9 cellular contexts compared by ENCODE assay signal in genomic region chr9:35829764-35830096, GRCh38. TPM values are rescaled to one million over a fixed set of nuclear protein-coding genes. Genes with fewer than 3 reads are reported as not detected.
DNase-seq lines count a peak whose midpoint lies in the region; ATAC-seq, FAIRE-seq and TF ChIP-seq lines count a peak whose summit lies in the region.
"Had no signal": no experiment of that assay in that cellular context is flagged by ENCODE, and none has a peak within 500 bp of the region (broad histone marks: within the 10 kb centered on the region; RNA-seq: fewer than 3 reads in every experiment).

No MANE protein-coding gene starts in this region.

- H3K36me3 ChIP-seq in OCI-LY3 (replicated peaks; ENCODE audit: low read depth, low read length) (peaks cover under 1% of the 10 kb centered on the region), H1 (ENCODE audit: control insufficient read depth in 2 of 4, insufficient read depth in 4 of 4, low read length in 3 of 4) (no peaks in the 10 kb centered on the region)

- 58% methylated on average over 2 of the region's 2 CpGs; no CpG with 5 or more reads in 1 of the 2 experiments for WGBS in H1 (ENCODE audit: extremely low coverage in 1 of 2, insufficient coverage in 1 of 2, insufficient read length in 1 of 2, insufficient replicate concordance in 2 of 2, low coverage in 1 of 2, low lambda C conversion rate in 2 of 2, missing lambda C conversion rate in 1 of 2), 2 experiments

- H2BK15ac ChIP-seq in H1 (ENCODE audit: low read length): no peak overlapping the region

- H2BK5ac ChIP-seq in H1 (ENCODE audit: low read depth, low read length): no peak overlapping the region

- H2BK20ac ChIP-seq in H1 (ENCODE audit: low read length): no peak overlapping the region

- no peak overlapping the region for H3K4ac ChIP-seq in H1 (replicated peaks; ENCODE audit: insufficient read length, low read depth, low read length)

- H2BK12ac ChIP-seq in H1 (ENCODE audit: low read depth, low read length): no peak overlapping the region

- no peak overlapping the region for H3K56ac ChIP-seq in H1 (replicated peaks; ENCODE audit: insufficient read length, low read depth, low read length)

- no peak overlapping the region for H3K23ac ChIP-seq in H1 (ENCODE audit: insufficient read length)

- H4K91ac ChIP-seq in H1 (replicated peaks; ENCODE audit: insufficient read length, low read length): no peak overlapping the region

- H3K9me3 ChIP-seq in CD4-positive, alpha-beta T cell (ENCODE audit: control insufficient read depth, low read length): no peaks in the 10 kb centered on the region
- no peaks in the 10 kb centered on the region for H3K9me3 ChIP-seq in OCI-LY3 (ENCODE audit: insufficient read depth, low read length)
- H3K9me3 ChIP-seq in H1 (ENCODE audit: insufficient read depth in 2 of 2, low read depth in 1 of 2, low read length in 1 of 2): no peaks in the 10 kb centered on the region

- ATAC-seq in CD4-positive, alpha-beta T cell (ENCODE audit: poor library complexity): no peak
- no peak for ATAC-seq in HG03378 (IDR thresholded peaks at IDR 0.05; ENCODE audit: unreplicated experiment)

- 0 out of 2 replicates have a peak, but pooled peaks cover 3% of the 10 kb centered on the region for H3K79me2 ChIP-seq in OCI-LY3 (ENCODE audit: low read length)
- no peaks in the 10 kb centered on the region for H3K79me2 ChIP-seq in H1 (ENCODE audit: control insufficient read depth in 1 of 2, insufficient read depth in 2 of 2, low read length in 2 of 2)

- H3K18ac ChIP-seq in H1 (ENCODE audit: extremely low read depth, low read length): no peak overlapping the region

- no peak overlapping the region for H3K14ac ChIP-seq in H1 (ENCODE audit: insufficient read length)

- TF ChIP-seq EP300 in H1 (IDR thresholded peaks at IDR 0.05; ENCODE audit: borderline replicate concordance in 1 of 2, low read depth in 2 of 2, low read length in 2 of 2): no peak

- POLR2A ChIA-PET in CD4-positive, alpha-beta T cell (lab: Charles Lee): interaction anchor here (0.6 to 1.8 kb wide), 4 partner anchors 14 to 183 kb away, joined by 5 to 14 read pairs (median 6); partner anchors contain the start of genes HINT2 and SPAG8
- POLR2A ChIA-PET in H1 (lab: Charles Lee; ENCODE audit: partially characterized antibody): interaction anchor here (2.2 to 2.7 kb wide), 2 partner anchors 16 to 38 kb away, joined by 6 to 13 read pairs; partner anchors contain the start of genes HINT2 and NPR2

- no peak for TF ChIP-seq CTCF in CD4-positive, alpha-beta T cell (IDR thresholded peaks at IDR 0.05)
- no peak for TF ChIP-seq CTCF in OCI-LY3 (IDR thresholded peaks at IDR 0.05; ENCODE audit: low read depth, low read length)
- no peak for TF ChIP-seq CTCF in H1 (IDR thresholded peaks at IDR 0.05; ENCODE audit: control extremely low read depth in 1 of 3, insufficient read depth in 1 of 3, low read depth in 1 of 3, low read length in 3 of 3)
- no peak for TF ChIP-seq CTCF in osteocyte (IDR thresholded peaks at IDR 0.05)

- no peak for TF ChIP-seq RAD21 in H1 (IDR thresholded peaks at IDR 0.05 in 1 of 2, conservative IDR thresholded peaks at IDR 0.05 in 1 of 2; ENCODE audit: low read depth in 2 of 2, low read length in 2 of 2)

- intact Hi-C loops in CD4-positive, alpha-beta T cell (cut with DNase I, micrococcal nuclease): loop anchor here (1.0 to 5.0 kb wide), 6 partner anchors 14 to 222 kb away; partner anchors contain the start of genes CCDC107 (in 1 of the 2), HINT2 (in 1 of the 2), RMRP (in 1 of the 2) and SPAG8 (in 1 of the 2)

- peak overlapping the region; percentile 83 for H3K27ac Mint-ChIP-seq in CD4-positive, alpha-beta T cell
- peak overlapping the region; percentile 87 for H3K27ac Mint-ChIP-seq in osteocyte (ENCODE audit: unreplicated experiment)

- H2BK120ac ChIP-seq in H1 (replicated peaks; ENCODE audit: low read depth, low read length): no peak overlapping the region

- H3K4me3 Mint-ChIP-seq in CD4-positive, alpha-beta T cell: peak overlapping the region; percentile 89
- H3K4me3 Mint-ChIP-seq in osteocyte (ENCODE audit: unreplicated experiment): peak overlapping the region; percentile 83

- H2AK5ac ChIP-seq in H1 (ENCODE audit: low read depth, low read length): no peak overlapping the region

- CTCF ChIA-PET in CD4-positive, alpha-beta T cell (lab: Charles Lee): interaction anchor here (1.3 to 1.8 kb wide), 2 partner anchors 39 to 53 kb away, joined by 5 to 7 read pairs; no protein-coding TSS in a partner anchor
- CTCF ChIA-PET in H1 (lab: Charles Lee; ENCODE audit: partially characterized antibody): interaction anchor here (5.6 to 10.6 kb wide), 3 partner anchors 18 to 50 kb away, joined by 62 to 115 read pairs (median 78); partner anchors contain the start of genes HINT2 and SPAG8

- peak overlapping the region; percentile 82 for H3K9ac ChIP-seq in OCI-LY3 (ENCODE audit: low read length)
- H3K9ac ChIP-seq in H1 (replicated peaks in 1 of 4; ENCODE audit: extremely low read depth in 1 of 4, low read depth in 3 of 4, low read length in 3 of 4): peak overlapping the region in 2 of 4 experiments; percentile 34 to 50; a peak in 2 of 7 replicates

- H4K5ac ChIP-seq in H1 (ENCODE audit: insufficient read length, low read depth, low read length): no peak overlapping the region

- H3K79me1 ChIP-seq in H1 (ENCODE audit: low read depth, low read length): no peaks in the 10 kb centered on the region

- no peak for TF ChIP-seq POLR2A in H1 (IDR thresholded peaks at IDR 0.05; ENCODE audit: control extremely low read depth in 1 of 2, low read depth in 2 of 2, low read length in 2 of 2)

- H3K27ac ChIP-seq in CD4-positive, alpha-beta T cell (ENCODE audit: low read depth, low read length): peak overlapping the region; percentile 47
- H3K27ac ChIP-seq in OCI-LY3 (ENCODE audit: low read length) (no peak overlapping the region), H1 (ENCODE audit: low read depth, low read length) (no peak overlapping the region)

- peaks cover 10% of the 10 kb centered on the region for H3K23me2 ChIP-seq in H1 (ENCODE audit: low read depth, low read length)

- H3K4me1 ChIP-seq in OCI-LY3 (ENCODE audit: low read length): peaks cover 47% of the 10 kb centered on the region
- H3K4me1 ChIP-seq in H1 (replicated peaks in 1 of 4; ENCODE audit: control insufficient read depth in 3 of 4, insufficient read depth in 4 of 4, low read length in 3 of 4): peaks cover 0 to 12% (median 6%) of the 10 kb centered on the region in 4 experiments; a peak in 6 of 7 replicates

- H2AFZ ChIP-seq in OCI-LY3 (ENCODE audit: low read depth, low read length) (no peak overlapping the region), H1 (ENCODE audit: low read length) (peak overlapping the region; percentile 31)

- FAIRE-seq in H1 (lab: Jason Lieb, UNC) (no peak), frontal cortex (lab: Jason Lieb, UNC) (no peak)
- FAIRE-seq: TTC549 had no signal

- no peak overlapping the region for H4K8ac ChIP-seq in H1 (ENCODE audit: extremely low read depth, insufficient read depth, low read length)

- H4K20me1 ChIP-seq in OCI-LY3 (ENCODE audit: insufficient read depth, low read length) (no peaks in the 10 kb centered on the region), H1 (replicated peaks in 1 of 2; ENCODE audit: control insufficient read depth in 1 of 2, insufficient read depth in 2 of 2, low read length in 2 of 2) (no peaks in the 10 kb centered on the region)

- peak overlapping the region; percentile 99 for H3K4me3 ChIP-seq in OCI-LY3 (ENCODE audit: low read length)
- peak overlapping the region; percentile 51 to 83 (median 68) for H3K4me3 ChIP-seq in H1 (ENCODE audit: extremely low read depth in 1 of 4, insufficient read depth in 2 of 4, low read depth in 3 of 4, low read length in 4 of 4)

- H3K9me3 Mint-ChIP-seq in CD4-positive, alpha-beta T cell: no peaks in the 10 kb centered on the region
- H3K9me3 Mint-ChIP-seq in osteocyte (ENCODE audit: unreplicated experiment): no peaks in the 10 kb centered on the region

- H3K4me1 Mint-ChIP-seq in CD4-positive, alpha-beta T cell (ENCODE audit: low read depth): peaks cover 44% of the 10 kb centered on the region
- peaks cover 35% of the 10 kb centered on the region for H3K4me1 Mint-ChIP-seq in osteocyte (ENCODE audit: unreplicated experiment)

- no peaks in the 10 kb centered on the region for H3K27me3 ChIP-seq in CD4-positive, alpha-beta T cell (ENCODE audit: control insufficient read depth, insufficient read depth, low read length)
- H3K27me3 ChIP-seq in OCI-LY3 (ENCODE audit: low read depth, low read length) (peaks cover 5% of the 10 kb centered on the region; the same call in 1 of the 2 replicates), H1 (replicated peaks in 1 of 4; ENCODE audit: control insufficient read depth in 3 of 4, extremely low read depth in 1 of 4, insufficient read depth in 3 of 4, low read length in 3 of 4) (no peaks in the 10 kb centered on the region)

- H3K4me2 ChIP-seq in OCI-LY3 (ENCODE audit: low read length) (peak overlapping the region; percentile 84), H1 (ENCODE audit: insufficient read depth in 1 of 2, low read depth in 2 of 2, low read length in 2 of 2) (peak overlapping the region; percentile 86 to 90)

- H3K36me3 Mint-ChIP-seq in CD4-positive, alpha-beta T cell (ENCODE audit: low read depth): no peaks in the 10 kb centered on the region
- H3K36me3 Mint-ChIP-seq in osteocyte (ENCODE audit: unreplicated experiment): no peaks in the 10 kb centered on the region

- no peaks in the 10 kb centered on the region for H3K27me3 Mint-ChIP-seq in CD4-positive, alpha-beta T cell
- H3K27me3 Mint-ChIP-seq in osteocyte (ENCODE audit: unreplicated experiment): no peaks in the 10 kb centered on the region

- DNase-seq in CD4-positive, alpha-beta T cell: no peak
- DNase-seq in H1 (ENCODE audit: low read depth in 1 of 2, low spot score in 2 of 2) (no peak), osteocyte (ENCODE audit: extremely low spot score, unreplicated experiment) (no peak), iPS-NIHi7 (ENCODE audit: extremely low spot score) (no peak), frontal cortex (ENCODE audit: low spot score in 2 of 2) (no peak), GM19240 (ENCODE audit: insufficient read length, low spot score) (no peak)

RNA-seq across cellular contexts. Expression of gene TMEM8B, which starts 0.7 kb away (rescaled TPM):
- total RNA-seq in CD4-positive, alpha-beta T cell: 1 to 10 TPM; 8.9 to 9.6 TPM
- 5.7 and 7.5 TPM in 2 replicates for total RNA-seq in H1 (2021; fragmentation: NEBNext Ultra II Directional; extraction: Animal tissue kit (Norgen Biotek cat#: 25700))
- 10.4 and 12.2 TPM in 2 replicates for polyA plus RNA-seq in H1 (2011; rRNA removed)
- 6.6 TPM for polyA plus RNA-seq in H1 (2011; cell fraction: cytosol; rRNA removed)
- polyA plus RNA-seq in H1 (2011; cell fraction: nucleus; rRNA removed): 19.8 TPM
- 4.6 to 7.4 TPM (median 6.1 TPM) in 4 replicates for polyA plus RNA-seq in H1 (2012, experiment 1 of 2)
- polyA plus RNA-seq in H1 (2012, experiment 2 of 2): 4.5 TPM
- 5.6 TPM for polyA plus RNA-seq in H1 (2013, experiment 1 of 2)
- polyA plus RNA-seq in H1 (2013, experiment 2 of 2): 5.2 TPM
- polyA minus RNA-seq in H1 (2011; rRNA and poly(A)+ RNA removed): 7.2 and 10.8 TPM in 2 replicates
- polyA minus RNA-seq in H1 (2011; cell fraction: cytosol; rRNA and poly(A)+ RNA removed): 5.6 TPM
- polyA minus RNA-seq in H1 (2011; cell fraction: nucleus; rRNA and poly(A)+ RNA removed): 12.8 TPM
- 25.6 and 29.9 TPM in 2 replicates for total RNA-seq in osteocyte
- total RNA-seq in frontal cortex: 4.1 TPM

RNA-seq across cellular contexts. Expression of gene FAM221B, which starts 1.2 kb away (rescaled TPM):
- total RNA-seq in CD4-positive, alpha-beta T cell: not detected
- not detected in 2 replicates for total RNA-seq in H1 (2021; fragmentation: NEBNext Ultra II Directional; extraction: Animal tissue kit (Norgen Biotek cat#: 25700))
- polyA plus RNA-seq in H1 (2011; rRNA removed): 0.03 TPM in 1 of 2 replicates, not detected in the other
- 0.06 TPM for polyA plus RNA-seq in H1 (2011; cell fraction: cytosol; rRNA removed)
- not detected for polyA plus RNA-seq in H1 (2011; cell fraction: nucleus; rRNA removed)
- 0.05 to 0.08 TPM in 2 of 4 replicates, not detected in the others for polyA plus RNA-seq in H1 (2012, experiment 1 of 2)
- polyA plus RNA-seq in H1 (2012, experiment 2 of 2): not detected
- polyA plus RNA-seq in H1 (2013, experiment 1 of 2): not detected
- polyA plus RNA-seq in H1 (2013, experiment 2 of 2): not detected
- polyA minus RNA-seq in H1 (2011; rRNA and poly(A)+ RNA removed): 0.09 TPM in 1 of 2 replicates, not detected in the other
- polyA minus RNA-seq in H1 (2011; cell fraction: cytosol; rRNA and poly(A)+ RNA removed): not detected
- polyA minus RNA-seq in H1 (2011; cell fraction: nucleus; rRNA and poly(A)+ RNA removed): not detected
- total RNA-seq in osteocyte: not detected in 2 replicates
- total RNA-seq in frontal cortex: not detected

RNA-seq across cellular contexts. Expression of gene HINT2, which starts 14.9 kb away (rescaled TPM):
- 10 to 100 TPM; 10.9 to 12.6 TPM for total RNA-seq in CD4-positive, alpha-beta T cell
- total RNA-seq in H1 (2021; fragmentation: NEBNext Ultra II Directional; extraction: Animal tissue kit (Norgen Biotek cat#: 25700)): 32.1 and 34.8 TPM in 2 replicates
- polyA plus RNA-seq in H1 (2011; rRNA removed): 51.2 and 62.1 TPM in 2 replicates
- polyA plus RNA-seq in H1 (2011; cell fraction: cytosol; rRNA removed): 45.5 TPM
- polyA plus RNA-seq in H1 (2011; cell fraction: nucleus; rRNA removed): 45.7 TPM
- 45.7 to 58.8 TPM (median 49.5 TPM) in 4 replicates for polyA plus RNA-seq in H1 (2012, experiment 1 of 2)
- polyA plus RNA-seq in H1 (2012, experiment 2 of 2): 85.6 TPM
- 40.1 TPM for polyA plus RNA-seq in H1 (2013, experiment 1 of 2)
- 43.9 TPM for polyA plus RNA-seq in H1 (2013, experiment 2 of 2)
- polyA minus RNA-seq in H1 (2011; rRNA and poly(A)+ RNA removed): 11.3 and 13.6 TPM in 2 replicates
- 4.0 TPM for polyA minus RNA-seq in H1 (2011; cell fraction: cytosol; rRNA and poly(A)+ RNA removed)
- 16.9 TPM for polyA minus RNA-seq in H1 (2011; cell fraction: nucleus; rRNA and poly(A)+ RNA removed)
- total RNA-seq in osteocyte (35.4 and 36.0 TPM in 2 replicates), frontal cortex (9.0 TPM)

RNA-seq across cellular contexts. Expression of gene SPAG8, which starts 17.7 kb away (rescaled TPM):
- 1 to 10 TPM in 1 of 2 experiments, under 1 TPM in 1; 0.81 to 1.3 TPM for total RNA-seq in CD4-positive, alpha-beta T cell
- 0.37 and 0.55 TPM in 2 replicates for total RNA-seq in H1 (2021; fragmentation: NEBNext Ultra II Directional; extraction: Animal tissue kit (Norgen Biotek cat#: 25700))
- 0.31 and 0.44 TPM in 2 replicates for polyA plus RNA-seq in H1 (2011; rRNA removed)
- polyA plus RNA-seq in H1 (2011; cell fraction: cytosol; rRNA removed): 0.44 TPM
- polyA plus RNA-seq in H1 (2011; cell fraction: nucleus; rRNA removed): 1.4 TPM
- 0.26 to 0.60 TPM (median 0.44 TPM) in 4 replicates for polyA plus RNA-seq in H1 (2012, experiment 1 of 2)
- polyA plus RNA-seq in H1 (2012, experiment 2 of 2): 0.29 TPM
- 0.14 TPM for polyA plus RNA-seq in H1 (2013, experiment 1 of 2)
- polyA plus RNA-seq in H1 (2013, experiment 2 of 2): 0.20 TPM
- polyA minus RNA-seq in H1 (2011; rRNA and poly(A)+ RNA removed): 0.22 and 0.68 TPM in 2 replicates
- not detected for polyA minus RNA-seq in H1 (2011; cell fraction: cytosol; rRNA and poly(A)+ RNA removed)
- polyA minus RNA-seq in H1 (2011; cell fraction: nucleus; rRNA and poly(A)+ RNA removed): 1.3 TPM
- 2.4 TPM in 2 replicates for total RNA-seq in osteocyte
- 2.9 TPM for total RNA-seq in frontal cortex

RNA-seq across cellular contexts. Expression of gene NPR2, which starts 38.3 kb away (rescaled TPM):
- total RNA-seq in CD4-positive, alpha-beta T cell: 1 to 10 TPM; 1.2 to 4.2 TPM
- total RNA-seq in H1 (2021; fragmentation: NEBNext Ultra II Directional; extraction: Animal tissue kit (Norgen Biotek cat#: 25700)): 11.0 and 14.3 TPM in 2 replicates
- polyA plus RNA-seq in H1 (2011; rRNA removed): 13.7 and 17.0 TPM in 2 replicates
- polyA plus RNA-seq in H1 (2011; cell fraction: cytosol; rRNA removed): 16.9 TPM
- 57.4 TPM for polyA plus RNA-seq in H1 (2011; cell fraction: nucleus; rRNA removed)
- 13.6 to 19.4 TPM (median 17.1 TPM) in 4 replicates for polyA plus RNA-seq in H1 (2012, experiment 1 of 2)
- polyA plus RNA-seq in H1 (2012, experiment 2 of 2): 7.2 TPM
- polyA plus RNA-seq in H1 (2013, experiment 1 of 2): 17.2 TPM
- polyA plus RNA-seq in H1 (2013, experiment 2 of 2): 16.5 TPM
- polyA minus RNA-seq in H1 (2011; rRNA and poly(A)+ RNA removed): 8.9 and 11.9 TPM in 2 replicates
- 6.8 TPM for polyA minus RNA-seq in H1 (2011; cell fraction: cytosol; rRNA and poly(A)+ RNA removed)
- polyA minus RNA-seq in H1 (2011; cell fraction: nucleus; rRNA and poly(A)+ RNA removed): 12.2 TPM
- total RNA-seq in osteocyte (26.8 and 28.1 TPM in 2 replicates), frontal cortex (11.0 TPM)
